Comparison of ENCODE assay signal across 1 cellular context in genomic region chr11:45899448-45900174, GRCh38.
TF ChIP-seq lines count a peak whose summit lies in the region.

No MANE protein-coding gene starts in this region.

TF ChIP-seq in HepG2, 621 proteins besides CTCF, POLR2A, EP300 and RAD21 (continues in another document):
- TF ChIP-seq ELF3 (CRISPR knock-in tag; IDR thresholded peaks at IDR 0.05) (no peak), ZNF570 (CRISPR knock-in tag; IDR thresholded peaks at IDR 0.05; ENCODE audit: borderline replicate concordance) (no peak), ASH2L (IDR thresholded peaks at IDR 0.05; ENCODE audit: insufficient read length, low read depth, low read length) (no peak), ZNF549 (CRISPR knock-in tag; IDR thresholded peaks at IDR 0.05) (no peak), NCOA5 (CRISPR knock-in tag; IDR thresholded peaks at IDR 0.05) (no peak), AKNA (CRISPR knock-in tag; IDR thresholded peaks at IDR 0.05; ENCODE audit: borderline replicate concordance) (no peak), ZNF512 (CRISPR knock-in tag; IDR thresholded peaks at IDR 0.05) (no peak), ZNF337 (CRISPR knock-in tag; IDR thresholded peaks at IDR 0.05; ENCODE audit: borderline replicate concordance, low read depth) (no peak), MBNL3 (CRISPR knock-in tag; conservative IDR thresholded peaks at IDR 0.05) (no peak), CREB3 (CRISPR knock-in tag; IDR thresholded peaks at IDR 0.05) (no peak), EEA1 (CRISPR knock-in tag; IDR thresholded peaks at IDR 0.05; ENCODE audit: borderline replicate concordance) (no peak), KDM2A (CRISPR knock-in tag; IDR thresholded peaks at IDR 0.05; ENCODE audit: borderline replicate concordance, low read depth) (no peak; the same call in 1 of the 2 replicates), PATZ1 (CRISPR knock-in tag; IDR thresholded peaks at IDR 0.05) (peak; percentile 21; the same call in 1 of the 2 replicates), ZKSCAN1 (IDR thresholded peaks at IDR 0.05; ENCODE audit: low read length) (no peak), YEATS2 (CRISPR knock-in tag; IDR thresholded peaks at IDR 0.05; ENCODE audit: borderline replicate concordance) (no peak), ZNF407 (CRISPR knock-in tag; IDR thresholded peaks at IDR 0.05; ENCODE audit: not compliant biosample characterization) (no peak), ZNF563 (CRISPR knock-in tag; IDR thresholded peaks at IDR 0.05) (peak; percentile 28; the same call in 1 of the 2 replicates), ZBTB20 (CRISPR knock-in tag; IDR thresholded peaks at IDR 0.05; ENCODE audit: borderline replicate concordance, low read depth) (no peak), ZNF713 (CRISPR knock-in tag; IDR thresholded peaks at IDR 0.05) (no peak), YY1 (IDR thresholded peaks at IDR 0.05; ENCODE audit: insufficient read depth, insufficient replicate concordance, low read depth, low read length) (peak; percentile 1), SETDB1 (CRISPR knock-in tag; IDR thresholded peaks at IDR 0.05; ENCODE audit: borderline replicate concordance) (no peak), KAT7 (CRISPR knock-in tag; IDR thresholded peaks at IDR 0.05; ENCODE audit: borderline replicate concordance) (no peak), ZNF7 (CRISPR knock-in tag; IDR thresholded peaks at IDR 0.05) (no peak), ZNF567 (CRISPR knock-in tag; IDR thresholded peaks at IDR 0.05; ENCODE audit: borderline replicate concordance) (no peak), CHD4 (IDR thresholded peaks at IDR 0.05; ENCODE audit: borderline replicate concordance, low read length) (no peak)
- TF ChIP-seq, protein P1, sequence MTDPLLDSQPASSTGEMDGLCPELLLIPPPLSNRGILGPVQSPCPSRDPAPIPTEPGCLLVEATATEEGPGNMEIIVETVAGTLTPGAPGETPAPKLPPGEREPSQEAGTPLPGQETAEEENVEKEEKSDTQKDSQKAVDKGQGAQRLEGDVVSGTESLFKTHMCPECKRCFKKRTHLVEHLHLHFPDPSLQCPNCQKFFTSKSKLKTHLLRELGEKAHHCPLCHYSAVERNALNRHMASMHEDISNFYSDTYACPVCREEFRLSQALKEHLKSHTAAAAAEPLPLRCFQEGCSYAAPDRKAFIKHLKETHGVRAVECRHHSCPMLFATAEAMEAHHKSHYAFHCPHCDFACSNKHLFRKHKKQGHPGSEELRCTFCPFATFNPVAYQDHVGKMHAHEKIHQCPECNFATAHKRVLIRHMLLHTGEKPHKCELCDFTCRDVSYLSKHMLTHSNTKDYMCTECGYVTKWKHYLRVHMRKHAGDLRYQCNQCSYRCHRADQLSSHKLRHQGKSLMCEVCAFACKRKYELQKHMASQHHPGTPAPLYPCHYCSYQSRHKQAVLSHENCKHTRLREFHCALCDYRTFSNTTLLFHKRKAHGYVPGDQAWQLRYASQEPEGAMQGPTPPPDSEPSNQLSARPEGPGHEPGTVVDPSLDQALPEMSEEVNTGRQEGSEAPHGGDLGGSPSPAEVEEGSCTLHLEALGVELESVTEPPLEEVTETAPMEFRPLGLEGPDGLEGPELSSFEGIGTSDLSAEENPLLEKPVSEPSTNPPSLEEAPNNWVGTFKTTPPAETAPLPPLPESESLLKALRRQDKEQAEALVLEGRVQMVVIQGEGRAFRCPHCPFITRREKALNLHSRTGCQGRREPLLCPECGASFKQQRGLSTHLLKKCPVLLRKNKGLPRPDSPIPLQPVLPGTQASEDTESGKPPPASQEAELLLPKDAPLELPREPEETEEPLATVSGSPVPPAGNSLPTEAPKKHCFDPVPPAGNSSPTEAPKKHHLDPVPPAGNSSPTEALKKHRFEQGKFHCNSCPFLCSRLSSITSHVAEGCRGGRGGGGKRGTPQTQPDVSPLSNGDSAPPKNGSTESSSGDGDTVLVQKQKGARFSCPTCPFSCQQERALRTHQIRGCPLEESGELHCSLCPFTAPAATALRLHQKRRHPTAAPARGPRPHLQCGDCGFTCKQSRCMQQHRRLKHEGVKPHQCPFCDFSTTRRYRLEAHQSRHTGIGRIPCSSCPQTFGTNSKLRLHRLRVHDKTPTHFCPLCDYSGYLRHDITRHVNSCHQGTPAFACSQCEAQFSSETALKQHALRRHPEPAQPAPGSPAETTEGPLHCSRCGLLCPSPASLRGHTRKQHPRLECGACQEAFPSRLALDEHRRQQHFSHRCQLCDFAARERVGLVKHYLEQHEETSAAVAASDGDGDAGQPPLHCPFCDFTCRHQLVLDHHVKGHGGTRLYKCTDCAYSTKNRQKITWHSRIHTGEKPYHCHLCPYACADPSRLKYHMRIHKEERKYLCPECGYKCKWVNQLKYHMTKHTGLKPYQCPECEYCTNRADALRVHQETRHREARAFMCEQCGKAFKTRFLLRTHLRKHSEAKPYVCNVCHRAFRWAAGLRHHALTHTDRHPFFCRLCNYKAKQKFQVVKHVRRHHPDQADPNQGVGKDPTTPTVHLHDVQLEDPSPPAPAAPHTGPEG (CRISPR knock-in tag; IDR thresholded peaks at IDR 0.05) = peak; percentile 48; the same call in 1 of the 2 replicates
- TF ChIP-seq, protein P2, sequence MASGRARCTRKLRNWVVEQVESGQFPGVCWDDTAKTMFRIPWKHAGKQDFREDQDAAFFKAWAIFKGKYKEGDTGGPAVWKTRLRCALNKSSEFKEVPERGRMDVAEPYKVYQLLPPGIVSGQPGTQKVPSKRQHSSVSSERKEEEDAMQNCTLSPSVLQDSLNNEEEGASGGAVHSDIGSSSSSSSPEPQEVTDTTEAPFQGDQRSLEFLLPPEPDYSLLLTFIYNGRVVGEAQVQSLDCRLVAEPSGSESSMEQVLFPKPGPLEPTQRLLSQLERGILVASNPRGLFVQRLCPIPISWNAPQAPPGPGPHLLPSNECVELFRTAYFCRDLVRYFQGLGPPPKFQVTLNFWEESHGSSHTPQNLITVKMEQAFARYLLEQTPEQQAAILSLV (CRISPR knock-in tag; IDR thresholded peaks at IDR 0.05; ENCODE audit: borderline replicate concordance) = no peak
